ENCODE assay signal across 16 cellular contexts in genomic region chr15:29849218-29849617, GRCh38. TPM values are rescaled to one million over a fixed set of nuclear protein-coding genes. Genes with fewer than 3 reads are reported as not detected.
"Had no signal": no experiment of that assay in that cellular context is flagged by ENCODE, and none has a peak within 500 bp of the region (broad histone marks: within the 10 kb centered on the region; RNA-seq: fewer than 3 reads in every experiment).

No MANE protein-coding gene starts in this region.

- H3K4me1 ChIP-seq: left lung, pancreas, sigmoid colon had no signal

- H3K27ac ChIP-seq: dorsolateral prefrontal cortex, left lung, pancreas, sigmoid colon, thoracic aorta had no signal

- H3K4me3 ChIP-seq: dorsolateral prefrontal cortex, left lung, mucosa of descending colon, pancreas, sigmoid colon, thoracic aorta had no signal

- H3K36me3 ChIP-seq: left lung, pancreas, sigmoid colon, thoracic aorta had no signal

- H3K27me3 ChIP-seq: dorsolateral prefrontal cortex, left lung, pancreas, sigmoid colon had no signal

- H3K9me3 ChIP-seq: pancreas, thoracic aorta had no signal

- ATAC-seq: left lung; mucosa of descending colon; naive thymus-derived CD4-positive, alpha-beta T cell; pancreas; stimulated activated effector memory CD8-positive, alpha-beta T cell treated with anti-CD3 and anti-CD28 coated beads, Interleukin-12 subunit alpha, Interleukin-12 subunit beta, amount 100 ng/mL, for 72 hours had no signal

- DNase-seq: activated CD4-positive, alpha-beta T cell treated with anti-CD3 and anti-CD28 coated beads, Interleukin-2, amount 50 U/mL, for 1 hour; activated CD8-positive, alpha-beta memory T cell treated with anti-CD3 and anti-CD28 coated beads for 24 hours; activated gamma-delta T cell treated with Interleukin-2 at 50 U/mL for 16 hours; activated naive CD8-positive, alpha-beta T cell treated with anti-CD3 and anti-CD28 coated beads for 36 hours; amygdala; dorsolateral prefrontal cortex; hippocampal formation; left lung; mucosa of descending colon; naive thymus-derived CD4-positive, alpha-beta T cell; pancreas; sigmoid colon; stimulated activated CD4-positive, alpha-beta T cell treated with anti-CD3 and anti-CD28 coated beads, Interleukin-12 subunit alpha, Interleukin-12 subunit beta, amount 100 ng/mL, for 4 hours had no signal

RNA-seq across cellular contexts. Expression of gene TJP1, which starts 26.9 kb away (rescaled TPM):
- total RNA-seq: activated naive CD8-positive, alpha-beta T cell treated with anti-CD3 and anti-CD28 coated beads for 36 hours; naive thymus-derived CD4-positive, alpha-beta T cell; T-helper 2 cell treated with Interferon-gamma antibody and Interleukin-4, amounts not matched to agents 100 ng/mL and 5 ng/mL, for 36 hours had no signal
- polyA plus RNA-seq: naive thymus-derived CD4-positive, alpha-beta T cell had no signal
